Comparison of ENCODE assay signal across 8 cellular contexts in the genomic region with DNA sequence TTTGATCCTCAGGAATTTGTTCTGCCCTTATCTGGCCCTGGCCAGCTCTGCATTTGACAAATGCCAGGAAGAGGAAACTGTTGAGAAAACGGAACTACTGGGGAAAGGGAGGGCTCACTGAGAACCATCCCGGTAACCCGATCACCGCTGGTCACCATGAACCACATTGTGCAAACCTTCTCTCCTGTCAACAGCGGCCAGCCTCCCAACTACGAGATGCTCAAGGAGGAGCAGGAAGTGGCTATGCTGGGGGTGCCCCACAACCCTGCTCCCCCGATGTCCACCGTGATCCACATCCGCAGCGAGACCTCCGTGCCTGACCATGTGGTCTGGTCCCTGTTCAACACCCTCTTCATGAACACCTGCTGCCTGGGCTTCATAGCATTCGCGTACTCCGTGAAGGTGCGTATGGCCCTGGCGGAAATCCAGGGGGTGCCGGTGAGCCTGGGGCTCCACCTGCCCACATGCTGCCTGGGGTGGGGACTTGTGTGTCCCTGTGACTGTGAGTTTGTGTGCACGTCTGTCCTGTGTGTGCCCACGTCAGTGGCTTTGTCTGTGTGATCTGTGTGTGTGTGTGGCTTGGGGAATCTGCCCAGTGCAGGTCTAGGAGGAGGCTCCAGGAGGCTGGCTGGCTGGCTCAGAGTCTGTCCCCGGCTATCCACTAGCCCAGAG. TPM values are rescaled to one million over a fixed set of nuclear protein-coding genes. Genes with fewer than 3 reads are reported as not detected.
DNase-seq lines count a peak whose midpoint lies in the region; TF ChIP-seq lines count a peak whose summit lies in the region.
"Not testable (repeated sequence)": the region's sequence is repeated elsewhere in the genome, so short reads cannot be mapped to it uniquely, and the experiment has no call there.

No MANE protein-coding gene starts in this region.

- peak overlapping the region; percentile 91 for H3K27ac Mint-ChIP-seq in endodermal cell
- peak overlapping the region; percentile 86 for H3K27ac Mint-ChIP-seq in progenitor cell of endocrine pancreas

- peaks cover 10% of the 10 kb centered on the region for H3K4me1 ChIP-seq in SJCRH30
- not testable (repeated sequence) for H3K4me1 ChIP-seq in endodermal cell (ENCODE audit: control insufficient read depth, insufficient read depth, low read length); urinary bladder (ENCODE audit: insufficient read depth)

- not testable (repeated sequence) for H3K9me3 Mint-ChIP-seq in endodermal cell; progenitor cell of endocrine pancreas (ENCODE audit: low read depth)

- not testable (repeated sequence) for H3K27me3 ChIP-seq in SJCRH30; endodermal cell (ENCODE audit: control insufficient read depth, insufficient read depth, low read length, poor library complexity, severe bottlenecking)

- not testable (repeated sequence) for H3K36me3 ChIP-seq in SJCRH30; endodermal cell (ENCODE audit: control insufficient read depth, insufficient read depth, low read length); urinary bladder (ENCODE audit: insufficient read depth)

- peak overlapping the region; percentile 59 for H3K4me3 ChIP-seq in SJCRH30
- peak overlapping the region; percentile 75 for H3K4me3 ChIP-seq in endodermal cell (ENCODE audit: low read length)
- peak overlapping the region; percentile 6 for H3K4me3 ChIP-seq in urinary bladder (ENCODE audit: low read depth, low read length)

- peak overlapping the region; percentile 18 for H3K9ac ChIP-seq in endodermal cell (ENCODE audit: extremely low read depth, low read length, poor library complexity, severe bottlenecking)

- H3K4me3 Mint-ChIP-seq in endodermal cell = peak overlapping the region; percentile 69
- peak overlapping the region; percentile 77 for H3K4me3 Mint-ChIP-seq in progenitor cell of endocrine pancreas (ENCODE audit: low read depth)

- H3K4me1 Mint-ChIP-seq in endodermal cell (peaks cover 46% of the 10 kb centered on the region), progenitor cell of endocrine pancreas (ENCODE audit: low read depth) (peaks cover 27% of the 10 kb centered on the region)

- H3K27me3 Mint-ChIP-seq in endodermal cell (ENCODE audit: insufficient read depth) = not testable (repeated sequence)
- peaks cover 25% of the 10 kb centered on the region for H3K27me3 Mint-ChIP-seq in progenitor cell of endocrine pancreas

- not testable (repeated sequence) for H3K36me3 Mint-ChIP-seq in endodermal cell (ENCODE audit: low read depth); progenitor cell of endocrine pancreas (ENCODE audit: insufficient read depth)

- TF ChIP-seq CTCF in endodermal cell (conservative IDR thresholded peaks at IDR 0.05); progenitor cell of endocrine pancreas (IDR thresholded peaks at IDR 0.05; ENCODE audit: unreplicated experiment): not testable (repeated sequence)

- in situ Hi-C loops in KBM-7 (cut with MboI; ENCODE audit: low pct_unique_long_range_greater_than_20kb, low sequenced_read_pairs) = not testable (repeated sequence)

- not testable (repeated sequence) for H3K9me3 ChIP-seq in SJCRH30 (replicated peaks); endodermal cell (ENCODE audit: control insufficient read depth, low read length)

- 24 to 55% methylated on average over 6 to 16 of the region's 20 CpGs for WGBS in endodermal cell (ENCODE audit: insufficient coverage in 1 of 2, insufficient read length in 1 of 2), 2 experiments
- WGBS in urinary bladder = 12% methylated on average over 20 of the region's 20 CpGs

- peak overlapping the region; percentile 63; the same call in 1 of the 2 replicates for H3K27ac ChIP-seq in SJCRH30
- H3K27ac ChIP-seq in endodermal cell (ENCODE audit: low read depth, low read length); urinary bladder (ENCODE audit: low read depth): not testable (repeated sequence)

- DNase-seq in GM04503 (ENCODE audit: low read depth) = peak; percentile 74
- DNase-seq in KBM-7 = peak; percentile 97
- peak; percentile 72 to 86 for DNase-seq in SJCRH30
- DNase-seq in activated gamma-delta T cell treated with Interleukin-2 at 50 U/mL for 16 hours = peak; percentile 38
- DNase-seq in endodermal cell = peak; percentile 88
- peak; percentile 45 for DNase-seq in kidney glomerular epithelial cell (lab: John Stamatoyannopoulos, UW)
- DNase-seq in progenitor cell of endocrine pancreas (ENCODE audit: low spot score, unreplicated experiment) = not testable (repeated sequence)

RNA-seq across cellular contexts. Expression of gene IFITM2, which starts 0.6 kb away (rescaled TPM):
- 38.4 and 40.0 TPM in 2 replicates for total RNA-seq in SJCRH30 (2014; rRNA removed; shearing (Covaris generic))
- 100 to 1,000 TPM; 262 to 367 TPM for total RNA-seq in endodermal cell
- 114 TPM for polyA plus RNA-seq in endodermal cell (2013, experiment 1 of 2)
- 152 TPM for polyA plus RNA-seq in endodermal cell (2013, experiment 2 of 2)
- 33.2 and 33.5 TPM in 2 replicates for total RNA-seq in progenitor cell of endocrine pancreas
- total RNA-seq in urinary bladder = 14.8 TPM
- 765 TPM for polyA plus RNA-seq in urinary bladder

RNA-seq across cellular contexts. Expression of gene IFITM1, which starts 5.7 kb away (rescaled TPM):
- total RNA-seq in SJCRH30 (2014; rRNA removed; shearing (Covaris generic)) = 4.9 and 7.4 TPM in 2 replicates
- total RNA-seq in endodermal cell (100 to 1,000 TPM; 211 to 558 TPM), progenitor cell of endocrine pancreas (2.3 TPM in 2 replicates), urinary bladder (20.9 TPM)
- 244 TPM for polyA plus RNA-seq in endodermal cell (2013, experiment 1 of 2)
- polyA plus RNA-seq in endodermal cell (2013, experiment 2 of 2) = 241 TPM
- 599 TPM for polyA plus RNA-seq in urinary bladder

RNA-seq across cellular contexts. Expression of gene IFITM5, which starts 8.8 kb away (rescaled TPM):
- not detected in 2 replicates for total RNA-seq in SJCRH30 (2014; rRNA removed; shearing (Covaris generic))
- total RNA-seq in endodermal cell (not detected), progenitor cell of endocrine pancreas (not detected in 2 replicates), urinary bladder (not detected)
- polyA plus RNA-seq in endodermal cell (2013, experiment 1 of 2) = not detected
- not detected for polyA plus RNA-seq in endodermal cell (2013, experiment 2 of 2)
- polyA plus RNA-seq in urinary bladder = not detected

RNA-seq across cellular contexts. Expression of gene IFITM3, which starts 12.5 kb away (rescaled TPM):
- 100 and 101 TPM in 2 replicates for total RNA-seq in SJCRH30 (2014; rRNA removed; shearing (Covaris generic))
- 100 to 1,000 TPM; 257 to 389 TPM for total RNA-seq in endodermal cell
- 186 TPM for polyA plus RNA-seq in endodermal cell (2013, experiment 1 of 2)
- 187 TPM for polyA plus RNA-seq in endodermal cell (2013, experiment 2 of 2)
- 99.3 and 105 TPM in 2 replicates for total RNA-seq in progenitor cell of endocrine pancreas
- total RNA-seq in urinary bladder = 43.2 TPM
- polyA plus RNA-seq in urinary bladder = 2,675 TPM

RNA-seq across cellular contexts. Expression of gene PGGHG, which starts 19.2 kb away (rescaled TPM):
- 4.7 and 8.5 TPM in 2 replicates for total RNA-seq in SJCRH30 (2014; rRNA removed; shearing (Covaris generic))
- total RNA-seq in endodermal cell (100 to 1,000 TPM; 129 to 186 TPM), progenitor cell of endocrine pancreas (67.0 and 74.7 TPM in 2 replicates), urinary bladder (9.5 TPM)
- polyA plus RNA-seq in endodermal cell (2013, experiment 1 of 2) = 36.7 TPM
- polyA plus RNA-seq in endodermal cell (2013, experiment 2 of 2) = 31.3 TPM
- polyA plus RNA-seq in urinary bladder = 36.3 TPM

Comparison
In these comparisons a context has a peak if more than half of its experiments do, and no peak if none do; other contexts are left out.
1. H3K4me3 ChIP-seq: peak in every context shown above with its lines; median percentile 75 in endodermal cell; 59 in SJCRH30; 6 in urinary bladder.